ENCODE assay signal across 1 cellular context in genomic region chr22:21009638-21010425, GRCh38.
TF ChIP-seq lines count a peak whose summit lies in the region.

No MANE protein-coding gene starts in this region.

TF ChIP-seq in HepG2, 621 proteins besides CTCF, POLR2A, EP300 and RAD21 (continued from another document and continues in another):
- TF ChIP-seq RERE (CRISPR knock-in tag; IDR thresholded peaks at IDR 0.05; ENCODE audit: low read depth), result no peak
- TF ChIP-seq IKZF4 (CRISPR knock-in tag; IDR thresholded peaks at IDR 0.05; ENCODE audit: borderline replicate concordance, low read depth, not compliant biosample characterization), result no peak
- no peak for TF ChIP-seq HNF4A (CRISPR knock-in tag; IDR thresholded peaks at IDR 0.05)
- no peak for TF ChIP-seq SNAPC5 (CRISPR knock-in tag; IDR thresholded peaks at IDR 0.05; ENCODE audit: borderline replicate concordance)
- no peak for TF ChIP-seq ZNF343 (CRISPR knock-in tag; IDR thresholded peaks at IDR 0.05)
- TF ChIP-seq ZBTB38 (CRISPR knock-in tag; IDR thresholded peaks at IDR 0.05), result 0 out of 2 replicates have a peak, but pooled peaks have one; percentile 42
- no peak for TF ChIP-seq JUNB (CRISPR knock-in tag; IDR thresholded peaks at IDR 0.05; ENCODE audit: borderline replicate concordance)
- TF ChIP-seq HOXA9 (CRISPR knock-in tag; IDR thresholded peaks at IDR 0.05; ENCODE audit: borderline replicate concordance), result no peak
- no peak for TF ChIP-seq GATA4 (IDR thresholded peaks at IDR 0.05; ENCODE audit: borderline replicate concordance, low read depth)
- TF ChIP-seq RAD51 (IDR thresholded peaks at IDR 0.05; ENCODE audit: borderline replicate concordance), result no peak
- 0 out of 2 replicates have a peak, but pooled peaks have one; percentile 55 for TF ChIP-seq ZNF546 (CRISPR knock-in tag; conservative IDR thresholded peaks at IDR 0.05)
- TF ChIP-seq HOXA7 (CRISPR knock-in tag; IDR thresholded peaks at IDR 0.05), result no peak
- TF ChIP-seq NFYB (CRISPR knock-in tag; IDR thresholded peaks at IDR 0.05), result no peak
- TF ChIP-seq SP5 (CRISPR knock-in tag; IDR thresholded peaks at IDR 0.05; ENCODE audit: borderline replicate concordance, low read depth), result no peak
- peak; percentile 75; the same call in 1 of the 2 replicates for TF ChIP-seq HMG20B (CRISPR knock-in tag; conservative IDR thresholded peaks at IDR 0.05)
- TF ChIP-seq BORCS8-MEF2B (CRISPR knock-in tag; IDR thresholded peaks at IDR 0.05), result no peak
- no peak for TF ChIP-seq ZNF567 (CRISPR knock-in tag; IDR thresholded peaks at IDR 0.05; ENCODE audit: borderline replicate concordance)
- no peak for TF ChIP-seq ZNF350 (CRISPR knock-in tag; IDR thresholded peaks at IDR 0.05; ENCODE audit: borderline replicate concordance, low read depth)
- TF ChIP-seq HNF1B (CRISPR knock-in tag; IDR thresholded peaks at IDR 0.05), result 0 out of 2 replicates have a peak, but pooled peaks have one; percentile 30
- TF ChIP-seq KLF13 (CRISPR knock-in tag; IDR thresholded peaks at IDR 0.05), result no peak
- TF ChIP-seq PBX3 (CRISPR knock-in tag; IDR thresholded peaks at IDR 0.05; ENCODE audit: borderline replicate concordance), result no peak
- TF ChIP-seq DZIP1 (CRISPR knock-in tag; IDR thresholded peaks at IDR 0.05), result no peak
- no peak for TF ChIP-seq ZNF629 (CRISPR knock-in tag; conservative IDR thresholded peaks at IDR 0.05)
- peak; percentile 93 for TF ChIP-seq MIXL1 (CRISPR knock-in tag; IDR thresholded peaks at IDR 0.05)
- TF ChIP-seq DMAP1 (CRISPR knock-in tag; IDR thresholded peaks at IDR 0.05), result no peak
- TF ChIP-seq USF2 (IDR thresholded peaks at IDR 0.05; ENCODE audit: low read depth, low read length), result no peak
- TF ChIP-seq USF2 (CRISPR knock-in tag; IDR thresholded peaks at IDR 0.05; ENCODE audit: borderline replicate concordance), result no peak
- no peak for TF ChIP-seq ZNF414 (CRISPR knock-in tag; IDR thresholded peaks at IDR 0.05)
- no peak for TF ChIP-seq HNRNPL (IDR thresholded peaks at IDR 0.05; ENCODE audit: low read depth, low read length)
- no peak for TF ChIP-seq ATF3 (CRISPR knock-in tag; IDR thresholded peaks at IDR 0.05)
- TF ChIP-seq KDM2A (CRISPR knock-in tag; IDR thresholded peaks at IDR 0.05; ENCODE audit: borderline replicate concordance, low read depth), result peak; percentile 60; the same call in 1 of the 2 replicates
- TF ChIP-seq CREB1 (IDR thresholded peaks at IDR 0.05), result no peak
- no peak for TF ChIP-seq CREB1 (CRISPR knock-in tag; IDR thresholded peaks at IDR 0.05)
- TF ChIP-seq EED (CRISPR knock-in tag; IDR thresholded peaks at IDR 0.05), result no peak
- no peak for TF ChIP-seq GMEB1 (CRISPR knock-in tag; IDR thresholded peaks at IDR 0.05; ENCODE audit: borderline replicate concordance)
- TF ChIP-seq TRIM24 (CRISPR knock-in tag; IDR thresholded peaks at IDR 0.05), result no peak
- no peak for TF ChIP-seq CBX5 (CRISPR knock-in tag; IDR thresholded peaks at IDR 0.05; ENCODE audit: borderline replicate concordance)
- no peak for TF ChIP-seq TFDP2 (CRISPR knock-in tag; IDR thresholded peaks at IDR 0.05)
- no peak for TF ChIP-seq ZNF768 (CRISPR knock-in tag; IDR thresholded peaks at IDR 0.05)
- no peak for TF ChIP-seq SRF (IDR thresholded peaks at IDR 0.05; ENCODE audit: low read depth, low read length)
- no peak for TF ChIP-seq ZNF678 (CRISPR knock-in tag; IDR thresholded peaks at IDR 0.05)
- no peak for TF ChIP-seq RFX1 (IDR thresholded peaks at IDR 0.05)
- no peak for TF ChIP-seq BRD4 (CRISPR knock-in tag; IDR thresholded peaks at IDR 0.05)
- no peak for TF ChIP-seq ZNF709 (CRISPR knock-in tag; IDR thresholded peaks at IDR 0.05)
- peak; percentile 77 for TF ChIP-seq ZNF12 (CRISPR knock-in tag; IDR thresholded peaks at IDR 0.05)
- TF ChIP-seq ZNF20 (CRISPR knock-in tag; IDR thresholded peaks at IDR 0.05), result no peak
- TF ChIP-seq ATRX (CRISPR knock-in tag; IDR thresholded peaks at IDR 0.05; ENCODE audit: borderline replicate concordance), result no peak
- peak; percentile 67; the same call in 1 of the 2 replicates for TF ChIP-seq ZNF790 (CRISPR knock-in tag; IDR thresholded peaks at IDR 0.05; ENCODE audit: borderline replicate concordance)
- TF ChIP-seq CSRNP2 (CRISPR knock-in tag; conservative IDR thresholded peaks at IDR 0.05; ENCODE audit: low read depth), result no peak
- TF ChIP-seq ZSCAN9 (CRISPR knock-in tag; IDR thresholded peaks at IDR 0.05; ENCODE audit: borderline replicate concordance), result peak; percentile 98
